ENCODE assay signal across 8 cellular contexts in genomic region chr10:6201511-6201975, GRCh38.
DNase-seq lines count a peak whose midpoint lies in the region; ATAC-seq lines count a peak whose summit lies in the region.

No MANE protein-coding gene starts in this region.

- DNase-seq in DMS114 treated with DMSO at 0.1 percent for 48 hours (lab: John Stamatoyannopoulos, UW; ENCODE audit: unreplicated experiment) (peak; percentile 54), left kidney (ENCODE audit: low read depth, low spot score) (peak; percentile 88), foreskin melanocyte (no peak)
- peak; percentile 83 for DNase-seq in central memory CD4-positive, alpha-beta T cell
- DNase-seq in stimulated activated CD4-positive, alpha-beta T cell treated with anti-CD3 and anti-CD28 coated beads, Interleukin-2, amount 100 ng/mL, for 4 hours (ENCODE audit: low read depth): peak; percentile 79

- peak overlapping the region; percentile 74 for H3K27ac ChIP-seq in KOPT-K1 (ENCODE audit: low read depth, low read length, poor library complexity, severe bottlenecking)

- H3K36me3 ChIP-seq in KOPT-K1 (ENCODE audit: insufficient read depth, low read length): peaks cover 11% of the 10 kb centered on the region; the same call in 1 of the 2 replicates

- ATAC-seq in GM21529 (IDR thresholded peaks at IDR 0.05; ENCODE audit: unreplicated experiment): peak; percentile 54
- ATAC-seq in activated CD4-positive, CD25-positive, alpha-beta regulatory T cell treated with anti-CD3 and anti-CD28 coated beads, Interleukin-2, amount 50 U/mL, for 24 hours: peak; percentile 70 to 75

- H3K9me3 ChIP-seq in KOPT-K1 (ENCODE audit: insufficient read depth, low read length, poor library complexity, severe bottlenecking): no peaks in the 10 kb centered on the region
